In genomic region chr7:157745721-157746709, GRCh38 we compare ENCODE assay signal across 2 cellular contexts.
TF ChIP-seq lines count a peak whose summit lies in the region.

No MANE protein-coding gene starts in this region.

TF ChIP-seq in K562, 482 proteins besides CTCF, POLR2A, EP300 and RAD21:
- TF ChIP-seq ZNF324 (CRISPR knock-in tag; IDR thresholded peaks at IDR 0.05), result no peak
- no peak for TF ChIP-seq ESRRB (CRISPR knock-in tag; IDR thresholded peaks at IDR 0.05; ENCODE audit: borderline replicate concordance)
- TF ChIP-seq NCOA4 (IDR thresholded peaks at IDR 0.05; ENCODE audit: partially characterized antibody), result no peak
- no peak for TF ChIP-seq ZNF263 (CRISPR knock-in tag; IDR thresholded peaks at IDR 0.05; ENCODE audit: borderline replicate concordance)
- no peak for TF ChIP-seq SAFB (IDR thresholded peaks at IDR 0.05; ENCODE audit: borderline replicate concordance, low read depth, low read length)
- TF ChIP-seq BDP1 (IDR thresholded peaks at IDR 0.05; ENCODE audit: insufficient read depth, insufficient read length), result no peak
- TF ChIP-seq MCM7 (IDR thresholded peaks at IDR 0.05), result no peak
- no peak for TF ChIP-seq XRCC4 (IDR thresholded peaks at IDR 0.05; ENCODE audit: extremely low read depth, insufficient read depth, insufficient read length)
- TF ChIP-seq, protein P1, sequence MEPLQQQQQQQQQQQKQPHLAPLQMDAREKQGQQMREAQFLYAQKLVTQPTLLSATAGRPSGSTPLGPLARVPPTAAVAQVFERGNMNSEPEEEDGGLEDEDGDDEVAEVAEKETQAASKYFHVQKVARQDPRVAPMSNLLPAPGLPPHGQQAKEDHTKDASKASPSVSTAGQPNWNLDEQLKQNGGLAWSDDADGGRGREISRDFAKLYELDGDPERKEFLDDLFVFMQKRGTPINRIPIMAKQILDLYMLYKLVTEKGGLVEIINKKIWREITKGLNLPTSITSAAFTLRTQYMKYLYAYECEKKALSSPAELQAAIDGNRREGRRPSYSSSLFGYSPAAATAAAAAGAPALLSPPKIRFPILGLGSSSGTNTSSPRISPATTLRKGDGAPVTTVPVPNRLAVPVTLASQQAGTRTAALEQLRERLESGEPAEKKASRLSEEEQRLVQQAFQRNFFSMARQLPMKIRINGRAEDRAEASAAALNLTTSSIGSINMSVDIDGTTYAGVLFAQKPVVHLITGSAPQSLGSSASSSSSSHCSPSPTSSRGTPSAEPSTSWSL (CRISPR knock-in tag; IDR thresholded peaks at IDR 0.05; ENCODE audit: borderline replicate concordance), result no peak
- no peak for TF ChIP-seq GABPB2 (CRISPR knock-in tag; conservative IDR thresholded peaks at IDR 0.05)
- TF ChIP-seq HDAC1 (IDR thresholded peaks at IDR 0.05), result no peak
- no peak for TF ChIP-seq KAT7 (CRISPR knock-in tag; IDR thresholded peaks at IDR 0.05; ENCODE audit: borderline replicate concordance)
- TF ChIP-seq ZNF232 (CRISPR knock-in tag; IDR thresholded peaks at IDR 0.05), result no peak
- no peak for TF ChIP-seq ZNF764 (CRISPR knock-in tag; IDR thresholded peaks at IDR 0.05; ENCODE audit: low read depth)
- no peak for TF ChIP-seq E2F4 (CRISPR knock-in tag; IDR thresholded peaks at IDR 0.05; ENCODE audit: low read depth)
- no peak for TF ChIP-seq THRA (IDR thresholded peaks at IDR 0.05)
- TF ChIP-seq, protein P2, sequence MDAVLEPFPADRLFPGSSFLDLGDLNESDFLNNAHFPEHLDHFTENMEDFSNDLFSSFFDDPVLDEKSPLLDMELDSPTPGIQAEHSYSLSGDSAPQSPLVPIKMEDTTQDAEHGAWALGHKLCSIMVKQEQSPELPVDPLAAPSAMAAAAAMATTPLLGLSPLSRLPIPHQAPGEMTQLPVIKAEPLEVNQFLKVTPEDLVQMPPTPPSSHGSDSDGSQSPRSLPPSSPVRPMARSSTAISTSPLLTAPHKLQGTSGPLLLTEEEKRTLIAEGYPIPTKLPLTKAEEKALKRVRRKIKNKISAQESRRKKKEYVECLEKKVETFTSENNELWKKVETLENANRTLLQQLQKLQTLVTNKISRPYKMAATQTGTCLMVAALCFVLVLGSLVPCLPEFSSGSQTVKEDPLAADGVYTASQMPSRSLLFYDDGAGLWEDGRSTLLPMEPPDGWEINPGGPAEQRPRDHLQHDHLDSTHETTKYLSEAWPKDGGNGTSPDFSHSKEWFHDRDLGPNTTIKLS (IDR thresholded peaks at IDR 0.05; ENCODE audit: borderline replicate concordance, low read depth), result no peak
- TF ChIP-seq KLF1 (tag; IDR thresholded peaks at IDR 0.05), result no peak
- TF ChIP-seq HNRNPK (IDR thresholded peaks at IDR 0.05; ENCODE audit: low read depth, low read length, poor library complexity, severe bottlenecking), result no peak
TF ChIP-seq in K562: peak in this region for 0.

TF ChIP-seq in GM23338, 12 proteins besides CTCF, POLR2A, EP300 and RAD21:
- TF ChIP-seq ZNF462 (CRISPR knock-in tag; IDR thresholded peaks at IDR 0.05) (no peak), ZNF114 (CRISPR knock-in tag; IDR thresholded peaks at IDR 0.05) (no peak), ZNF331 (CRISPR knock-in tag; IDR thresholded peaks at IDR 0.05; ENCODE audit: low read depth) (no peak), CREB1 (CRISPR knock-in tag; IDR thresholded peaks at IDR 0.05; ENCODE audit: low read depth) (no peak), JUNB (IDR thresholded peaks at IDR 0.05; ENCODE audit: unreplicated experiment) (no peak), EZH2phosphoT487 (IDR thresholded peaks at IDR 0.05; ENCODE audit: unreplicated experiment) (no peak), NANOG (IDR thresholded peaks at IDR 0.05; ENCODE audit: borderline replicate concordance) (no peak), ETS1 (IDR thresholded peaks at IDR 0.05) (no peak), EZH2 (IDR thresholded peaks at IDR 0.05; ENCODE audit: low read depth, unreplicated experiment) (no peak), POLR2AphosphoS5 (IDR thresholded peaks at IDR 0.05; ENCODE audit: low read depth) (no peak), STAT1 (IDR thresholded peaks at IDR 0.05; ENCODE audit: unreplicated experiment) (no peak)
- TF ChIP-seq, protein P3, sequence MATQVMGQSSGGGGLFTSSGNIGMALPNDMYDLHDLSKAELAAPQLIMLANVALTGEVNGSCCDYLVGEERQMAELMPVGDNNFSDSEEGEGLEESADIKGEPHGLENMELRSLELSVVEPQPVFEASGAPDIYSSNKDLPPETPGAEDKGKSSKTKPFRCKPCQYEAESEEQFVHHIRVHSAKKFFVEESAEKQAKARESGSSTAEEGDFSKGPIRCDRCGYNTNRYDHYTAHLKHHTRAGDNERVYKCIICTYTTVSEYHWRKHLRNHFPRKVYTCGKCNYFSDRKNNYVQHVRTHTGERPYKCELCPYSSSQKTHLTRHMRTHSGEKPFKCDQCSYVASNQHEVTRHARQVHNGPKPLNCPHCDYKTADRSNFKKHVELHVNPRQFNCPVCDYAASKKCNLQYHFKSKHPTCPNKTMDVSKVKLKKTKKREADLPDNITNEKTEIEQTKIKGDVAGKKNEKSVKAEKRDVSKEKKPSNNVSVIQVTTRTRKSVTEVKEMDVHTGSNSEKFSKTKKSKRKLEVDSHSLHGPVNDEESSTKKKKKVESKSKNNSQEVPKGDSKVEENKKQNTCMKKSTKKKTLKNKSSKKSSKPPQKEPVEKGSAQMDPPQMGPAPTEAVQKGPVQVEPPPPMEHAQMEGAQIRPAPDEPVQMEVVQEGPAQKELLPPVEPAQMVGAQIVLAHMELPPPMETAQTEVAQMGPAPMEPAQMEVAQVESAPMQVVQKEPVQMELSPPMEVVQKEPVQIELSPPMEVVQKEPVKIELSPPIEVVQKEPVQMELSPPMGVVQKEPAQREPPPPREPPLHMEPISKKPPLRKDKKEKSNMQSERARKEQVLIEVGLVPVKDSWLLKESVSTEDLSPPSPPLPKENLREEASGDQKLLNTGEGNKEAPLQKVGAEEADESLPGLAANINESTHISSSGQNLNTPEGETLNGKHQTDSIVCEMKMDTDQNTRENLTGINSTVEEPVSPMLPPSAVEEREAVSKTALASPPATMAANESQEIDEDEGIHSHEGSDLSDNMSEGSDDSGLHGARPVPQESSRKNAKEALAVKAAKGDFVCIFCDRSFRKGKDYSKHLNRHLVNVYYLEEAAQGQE (IDR thresholded peaks at IDR 0.05; ENCODE audit: unreplicated experiment), result no peak
